ENCODE assay signal across 21 cellular contexts in the genomic region with DNA sequence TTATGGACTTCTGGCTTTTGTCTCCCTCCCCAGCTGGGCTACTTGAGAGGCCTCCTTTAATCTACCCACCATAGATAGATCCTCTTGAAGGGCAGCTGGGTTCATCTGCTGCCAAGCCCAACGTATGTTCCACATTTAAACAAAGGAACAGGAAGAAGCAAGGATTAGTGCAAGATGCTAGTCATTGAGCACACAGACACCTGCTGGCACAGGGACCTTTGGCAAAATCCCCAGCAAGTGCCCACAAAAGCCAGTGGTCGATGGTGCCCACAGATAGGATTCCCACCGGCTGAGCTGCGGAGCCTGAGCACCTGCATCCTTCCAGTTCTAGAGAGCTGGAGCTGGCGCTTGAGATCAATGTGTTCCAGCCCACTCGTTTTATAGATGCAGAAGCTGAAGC. TPM values are rescaled to one million over a fixed set of nuclear protein-coding genes. Genes with fewer than 3 reads are reported as not detected.
DNase-seq lines count a peak whose midpoint lies in the region; ATAC-seq lines count a peak whose summit lies in the region.
"Had no signal": no experiment of that assay in that cellular context is flagged by ENCODE, and none has a peak within 500 bp of the region (broad histone marks: within the 10 kb centered on the region; RNA-seq: fewer than 3 reads in every experiment).

No MANE protein-coding gene starts in this region.

- no peak overlapping the region for H3K27ac ChIP-seq in substantia nigra (ENCODE audit: low read depth, low read length, poor library complexity, severe bottlenecking)

- DNase-seq in NCI-H1436 (lab: John Stamatoyannopoulos, UW): peak; percentile 23
- no peak for DNase-seq in NCI-H1436 treated with DMSO at 0.1 percent for 48 hours (lab: John Stamatoyannopoulos, UW)
- peak; percentile 90 for DNase-seq in NCI-H2029 (lab: John Stamatoyannopoulos, UW)
- DNase-seq in NCI-H524 (lab: John Stamatoyannopoulos, UW): peak; percentile 91 to 98
- DNase-seq in myocyte (ENCODE audit: low read depth): peak; percentile 35
- no peak for DNase-seq in substantia nigra (lab: John Stamatoyannopoulos, UW)
- DNase-seq in NCI-H2171 treated with DMSO at 0.1 percent for 48 hours (lab: John Stamatoyannopoulos, UW): no peak
- DNase-seq: activated CD4-positive, CD25-positive, alpha-beta regulatory T cell treated with anti-CD3 and anti-CD28 coated beads, Interleukin-2, amount 50 U/mL, for 72 hours; activated CD8-positive, alpha-beta memory T cell treated with anti-CD3 and anti-CD28 coated beads for 24 hours; activated naive CD4-positive, alpha-beta T cell treated with anti-CD3 and anti-CD28 coated beads for 36 hours; activated T-cell treated with anti-CD3 and anti-CD28 coated beads, Interleukin-2, amount 50 U/mL, for 4 hours; amniotic stem cell; cortex of kidney; GF-D8; HCEC 1CT; KBM-7; mucosa of descending colon; NCI-H226; posterior cingulate gyrus; T-helper 9 cell had no signal

- ATAC-seq in HG02840 (IDR thresholded peaks at IDR 0.05; ENCODE audit: low FRiP score, unreplicated experiment): no peak
- ATAC-seq: activated T-cell treated with anti-CD3 and anti-CD28 coated beads, Interleukin-2, amount 50 U/mL, for 4 hours; mucosa of descending colon had no signal

RNA-seq across cellular contexts. Expression of gene SHB, which starts 57.7 kb away (rescaled TPM):
- total RNA-seq in myocyte: 13.3 and 20.7 TPM in 2 replicates
- polyA plus RNA-seq in myocyte (2012): 31.8 TPM

Comparison
In these comparisons a context has a peak if more than half of its experiments do, and no peak if none do; other contexts are left out.
1. DNase-seq: peak in NCI-H1436 (single experiment), NCI-H2029 (single experiment), NCI-H524 (2 of 2) and myocyte (single experiment); none in NCI-H1436 treated with DMSO at 0.1 percent for 48 hours (single experiment), substantia nigra (0 of 49) and NCI-H2171 treated with DMSO at 0.1 percent for 48 hours (single experiment).